In the genomic region with DNA sequence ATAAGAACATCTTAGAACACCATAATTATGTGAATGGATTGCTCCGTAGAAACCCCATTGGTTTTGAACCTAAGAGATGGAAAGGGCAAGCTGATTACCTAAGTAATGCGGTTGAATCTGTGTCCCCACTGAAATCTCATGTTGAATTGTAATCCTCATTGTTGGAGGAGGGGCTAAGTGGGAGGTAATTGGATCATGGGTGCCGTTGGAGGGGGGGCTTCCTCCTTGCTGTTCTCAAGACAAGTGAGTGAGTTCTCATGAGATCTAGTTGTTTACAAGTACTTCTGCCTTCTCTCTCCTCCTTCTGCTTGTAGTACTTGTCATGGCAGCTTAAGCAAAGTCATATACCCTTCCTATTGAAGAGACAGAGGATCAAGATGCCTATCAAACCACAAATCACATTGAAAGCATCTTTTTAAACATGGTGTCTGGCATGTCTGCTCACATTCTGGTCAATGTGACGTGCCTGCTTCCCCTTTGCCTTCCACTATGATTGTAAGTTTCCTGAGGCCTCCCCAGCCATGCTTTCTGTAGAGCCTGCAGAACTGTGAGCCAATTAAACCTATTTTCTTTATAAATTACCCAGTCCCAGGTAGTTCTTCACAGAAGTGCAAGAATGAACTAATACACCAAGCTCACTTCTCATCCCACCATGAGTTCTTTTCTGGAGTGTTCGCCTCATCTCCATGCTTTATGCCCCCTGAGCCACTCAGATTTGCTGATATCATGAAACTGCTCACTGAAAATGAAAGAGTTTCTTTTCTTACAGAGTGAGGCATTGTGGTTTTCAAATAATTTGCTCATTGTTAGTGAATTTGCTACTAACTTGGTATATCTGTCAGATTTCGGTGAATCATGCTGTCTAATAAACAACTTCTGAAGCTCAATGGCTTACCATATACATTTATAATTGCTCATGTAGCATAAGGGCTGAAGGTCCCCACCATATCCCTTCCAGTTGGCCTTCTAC, we compare ENCODE assay signal across 12 cellular contexts. TPM values are rescaled to one million over a fixed set of nuclear protein-coding genes. Genes with fewer than 3 reads are reported as not detected.
DNase-seq lines count a peak whose midpoint lies in the region; ATAC-seq and TF ChIP-seq lines count a peak whose summit lies in the region.
"Had no signal": no experiment of that assay in that cellular context is flagged by ENCODE, and none has a peak within 500 bp of the region (broad histone marks: within the 10 kb centered on the region; RNA-seq: fewer than 3 reads in every experiment).

No MANE protein-coding gene starts in this region.

- H3K4me3 ChIP-seq in A673 (ENCODE audit: low read depth, low read length, poor library complexity, severe bottlenecking) (no peak overlapping the region), KMS-11 (IDR thresholded peaks at IDR 0.05; ENCODE audit: insufficient read depth, low read depth, low read length) (peak overlapping the region; percentile 23), stomach (no peak overlapping the region), trophoblast cell (ENCODE audit: low read depth, low read length) (no peak overlapping the region)
- H3K4me3 ChIP-seq: A549, sigmoid colon had no signal

- H3K4me2 ChIP-seq in KMS-11 (peak overlapping the region; percentile 72), trophoblast cell (ENCODE audit: low read length) (no peak overlapping the region)
- H3K4me2 ChIP-seq: A549 had no signal

- H2BK12ac ChIP-seq in trophoblast cell (ENCODE audit: low read length): no peak overlapping the region

- intact Hi-C loops in A673 (cut with micrococcal nuclease; ENCODE audit: unreplicated experiment) (no loop called here), stomach (cut with DNase I; ENCODE audit: low total_unique reads) (no loop called here)

- no peaks in the 10 kb centered on the region for H3K79me2 ChIP-seq in KMS-11 (ENCODE audit: insufficient read depth, low read depth)
- no peaks in the 10 kb centered on the region for H3K79me2 ChIP-seq in trophoblast cell (ENCODE audit: control insufficient read depth, insufficient read depth, low read length, poor library complexity)

- H4K20me1 ChIP-seq in KMS-11 (ENCODE audit: insufficient read depth): no peaks in the 10 kb centered on the region

- H3K14ac ChIP-seq in trophoblast cell (ENCODE audit: low read length): no peak overlapping the region

- POLR2A ChIA-PET in A673 (lab: Charles Lee; ENCODE audit: low non-redundant PET) (interaction anchor here (0.5 kb wide), 1 partner anchor 49 kb away, joined by 8 read pairs; no protein-coding TSS in a partner anchor), RWPE1 (lab: Yijun Ruan, JAX; ENCODE audit: low non-redundant PET) (no interaction called here)

- H4K12ac ChIP-seq in trophoblast cell (ENCODE audit: low read depth, low read length): no peak overlapping the region

- no peak overlapping the region for H4K91ac ChIP-seq in trophoblast cell (ENCODE audit: low read depth, low read length)

- no TSS peak for BruUV-seq in A673 (replicated peaks; lab: Mats Ljungman, UMichigan)

- H2BK120ac ChIP-seq in trophoblast cell (ENCODE audit: insufficient read depth, low read length, poor library complexity): no peak overlapping the region

- H3K36me3 ChIP-seq in A673 (ENCODE audit: insufficient read depth, low read length, poor library complexity, severe bottlenecking) (peaks cover 12% of the 10 kb centered on the region), KMS-11 (ENCODE audit: insufficient read depth) (no peaks in the 10 kb centered on the region), stomach (no peaks in the 10 kb centered on the region), trophoblast cell (ENCODE audit: control insufficient read depth in 1 of 2, insufficient read depth in 2 of 2, low read length in 2 of 2) (no peaks in the 10 kb centered on the region)
- H3K36me3 ChIP-seq: sigmoid colon had no signal

- no peak for TF ChIP-seq POLR2A in stomach (IDR thresholded peaks at IDR 0.05)

- no peak overlapping the region for H3K18ac ChIP-seq in trophoblast cell (ENCODE audit: low read length)

- H3K9me3 ChIP-seq in A673 (ENCODE audit: low read depth, low read length, poor library complexity, severe bottlenecking) (no peaks in the 10 kb centered on the region), stomach (no peaks in the 10 kb centered on the region), trophoblast cell (ENCODE audit: insufficient read depth, low read depth, low read length) (peaks cover 3% of the 10 kb centered on the region)
- H3K9me3 ChIP-seq: A549, sigmoid colon had no signal

- H3K9ac ChIP-seq in KMS-11 (peak overlapping the region; percentile 59), trophoblast cell (ENCODE audit: low read length) (no peak overlapping the region)

- peak; percentile 63 for DNase-seq in A673 (ENCODE audit: low spot score)
- DNase-seq in stomach: no peak
- DNase-seq in NCI-H1092 (lab: John Stamatoyannopoulos, UW): no peak
- DNase-seq in trophoblast cell: no peak
- DNase-seq in RWPE1 (ENCODE audit: low spot score): no peak
- DNase-seq: glutamatergic neuron, sigmoid colon, T-cell had no signal

- 67 to 84% (median 69%) methylated on average over 6 of the region's 6 CpGs for WGBS in stomach, 5 donors
- WGBS in trophoblast cell (ENCODE audit: extremely low coverage, insufficient coverage, insufficient read length): no CpG with 5 or more reads among the region's 6 CpGs

- H3K27ac ChIP-seq in A673 (ENCODE audit: low read depth, low read length, poor library complexity, severe bottlenecking): no peak overlapping the region
- peak overlapping the region; percentile 90 for H3K27ac ChIP-seq in KMS-11
- H3K27ac ChIP-seq in stomach: no peak overlapping the region
- no peak overlapping the region for H3K27ac ChIP-seq in trophoblast cell (ENCODE audit: low read depth, low read length)
- no peak overlapping the region for H3K27ac ChIP-seq in RWPE1
- H3K27ac ChIP-seq: A549, sigmoid colon had no signal

- H4K8ac ChIP-seq in trophoblast cell (ENCODE audit: low read depth, low read length): no peak overlapping the region

- peaks cover 22% of the 10 kb centered on the region for H3K4me1 ChIP-seq in A673 (ENCODE audit: insufficient read depth, low read length, poor library complexity, severe bottlenecking)
- H3K4me1 ChIP-seq in KMS-11 (ENCODE audit: low read depth, poor library complexity, severe bottlenecking): peaks cover 56% of the 10 kb centered on the region
- no peaks in the 10 kb centered on the region for H3K4me1 ChIP-seq in stomach
- no peaks in the 10 kb centered on the region for H3K4me1 ChIP-seq in trophoblast cell (ENCODE audit: control insufficient read depth in 1 of 2, insufficient read depth in 2 of 2, low read length in 2 of 2)
- H3K4me1 ChIP-seq: A549, sigmoid colon had no signal

- H2BK5ac ChIP-seq in trophoblast cell (ENCODE audit: low read depth, low read length, poor library complexity): no peak overlapping the region

- CTCF ChIA-PET in A673 (lab: Charles Lee) (no interaction called here), RWPE1 (lab: Yijun Ruan, JAX) (no interaction called here)

- no peak overlapping the region for H2AK5ac ChIP-seq in trophoblast cell (ENCODE audit: low read length)

- no peak overlapping the region for H3K23ac ChIP-seq in trophoblast cell (ENCODE audit: low read length)

- no peak for TF ChIP-seq CTCF in A673 (conservative IDR thresholded peaks at IDR 0.05; ENCODE audit: low read depth, low read length)
- no peak for TF ChIP-seq CTCF in KMS-11 (conservative IDR thresholded peaks at IDR 0.05; ENCODE audit: low read depth, low read length)
- no peak for TF ChIP-seq CTCF in stomach (IDR thresholded peaks at IDR 0.05)
- no peak for TF ChIP-seq CTCF in RWPE1 (conservative IDR thresholded peaks at IDR 0.05; ENCODE audit: low read depth)

- H3K4ac ChIP-seq in trophoblast cell (ENCODE audit: low read depth, low read length): no peak overlapping the region

- TF ChIP-seq EP300 in stomach (IDR thresholded peaks at IDR 0.05): no peak

- no peaks in the 10 kb centered on the region for H3K79me1 ChIP-seq in trophoblast cell (ENCODE audit: low read length)

- H2AFZ ChIP-seq in KMS-11 (ENCODE audit: low read depth) (peak overlapping the region; percentile 58; the same call in 1 of the 2 replicates), trophoblast cell (ENCODE audit: insufficient read depth, low read length, poor library complexity) (no peak overlapping the region)

- ATAC-seq in GM19438 (IDR thresholded peaks at IDR 0.05; ENCODE audit: low read depth, unreplicated experiment) (peak; percentile 81), HG02938 (IDR thresholded peaks at IDR 0.05; ENCODE audit: unreplicated experiment) (peak; percentile 84)
- ATAC-seq: A549, T-cell had no signal

- H3K27me3 ChIP-seq in A673 (replicated peaks; ENCODE audit: insufficient read depth, low read depth, low read length, poor library complexity) (no peaks in the 10 kb centered on the region), KMS-11 (ENCODE audit: insufficient read depth, low read depth) (no peaks in the 10 kb centered on the region), stomach (no peaks in the 10 kb centered on the region), trophoblast cell (ENCODE audit: insufficient read depth, low read length) (no peaks in the 10 kb centered on the region)
- H3K27me3 ChIP-seq: sigmoid colon had no signal

RNA-seq across cellular contexts. Expression of a gene that starts 23.6 kb away (rescaled TPM):
- 68.0 and 82.5 TPM in 2 replicates for total RNA-seq in A673 (2021)
- 10 to 100 TPM in 1 of 5 donors, 1 to 10 TPM in 2, under 1 TPM in 1, not detected in 1; 0.58 to 16.3 (median 6.0) TPM for total RNA-seq in stomach
- 1 to 10 TPM; 2.5 to 2.9 (median 2.7) TPM for polyA plus RNA-seq in stomach
- 1.3 and 1.5 TPM in 2 replicates for polyA plus RNA-seq in trophoblast cell (2013)
- total RNA-seq: T-cell had no signal
